In the genomic region with DNA sequence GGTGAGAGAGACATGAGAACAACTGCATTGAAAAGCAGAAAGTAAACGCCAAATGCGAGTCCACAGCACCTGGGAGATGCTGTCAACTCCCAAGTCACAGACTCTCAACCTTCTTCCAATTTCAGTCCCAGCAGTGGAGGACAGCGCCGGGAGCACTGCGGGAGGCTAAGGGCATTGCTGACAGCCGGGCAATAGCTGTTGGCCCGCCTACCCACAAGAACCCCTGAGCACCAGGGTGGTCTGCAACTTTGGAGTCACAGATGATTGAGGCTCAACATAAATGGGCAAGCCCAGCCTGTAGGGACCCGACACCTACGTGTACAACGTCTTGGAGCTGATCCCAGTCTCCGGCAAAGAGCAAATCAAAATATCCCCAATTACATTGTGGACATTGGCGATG, we compare ENCODE assay signal across 24 cellular contexts.
"Had no signal": no experiment of that assay in that cellular context is flagged by ENCODE, and none has a peak within 500 bp of the region (broad histone marks: within the 10 kb centered on the region; RNA-seq: fewer than 3 reads in every experiment).

No MANE protein-coding gene starts in this region.

- H3K27ac Mint-ChIP-seq: activated naive CD4-positive, alpha-beta T cell treated with anti-CD3 and anti-CD28 coated beads, Interleukin-2, amount 50 U/mL, for 24 hours; activated T-cell treated with anti-CD3 and anti-CD28 coated beads, Interleukin-2, amount 50 U/mL, for 72 hours; nephron; progenitor cell of endocrine pancreas; T-helper 1 cell treated with Interleukin-12 subunit alpha and Interleukin-12 subunit beta and Interleukin-4 antibody, amounts not matched to agents 30 μg/mL and 1 μg/mL, for 36 hours had no signal

- H3K9me3 ChIP-seq: breast epithelium, heart left ventricle, lower lobe of right lung, right atrium auricular region, tibial artery had no signal

- H3K36me3 Mint-ChIP-seq: activated naive CD4-positive, alpha-beta T cell treated with anti-CD3 and anti-CD28 coated beads, Interleukin-2, amount 50 U/mL, for 24 hours had no signal

- H3K27ac ChIP-seq: breast epithelium, esophagus muscularis mucosa, gastroesophageal sphincter, heart left ventricle, lower lobe of right lung, right atrium auricular region, tibial artery, VCaP had no signal

- H3K9me3 Mint-ChIP-seq: T-helper 1 cell treated with Interleukin-12 subunit alpha and Interleukin-12 subunit beta and Interleukin-4 antibody, amounts not matched to agents 30 μg/mL and 1 μg/mL, for 36 hours had no signal

- H3K27me3 ChIP-seq: right atrium auricular region had no signal

- FAIRE-seq: astrocyte, endothelial cell of umbilical vein had no signal

- ATAC-seq: activated T-cell treated with anti-CD3 and anti-CD28 coated beads, Interleukin-2, amount 50 U/mL, for 72 hours; gastroesophageal sphincter; heart left ventricle; left colon; lower lobe of right lung had no signal

- H3K4me3 ChIP-seq: breast epithelium, esophagus muscularis mucosa, gastroesophageal sphincter, heart left ventricle, lower lobe of right lung, right atrium auricular region, tibial artery had no signal

- H3K27me3 Mint-ChIP-seq: activated naive CD4-positive, alpha-beta T cell treated with anti-CD3 and anti-CD28 coated beads, Interleukin-2, amount 50 U/mL, for 24 hours had no signal

- DNase-seq: activated CD4-positive, alpha-beta T cell treated with anti-CD3 and anti-CD28 coated beads for 1 hour; activated CD4-positive, alpha-beta T cell treated with anti-CD3 and anti-CD28 coated beads, Interleukin-2, amount 50 U/mL, for 4 hours; activated effector memory CD4-positive, alpha-beta T cell treated with anti-CD3 and anti-CD28 coated beads, Interleukin-2, amount 50 U/mL, for 16 hours; activated T-cell treated with anti-CD3 and anti-CD28 coated beads, Interleukin-2, amount 50 U/mL, for 72 hours; cerebellar nuclear complex; effector CD8-positive, alpha-beta T cell; heart left ventricle; islet precursor cell; left colon; lower lobe of right lung; stimulated activated CD4-positive, alpha-beta T cell treated with anti-CD3 and anti-CD28 coated beads, Interleukin-2, amount 100 ng/mL, for 24 hours; stimulated activated naive CD4-positive, alpha-beta T cell treated with Interleukin-2 at 50 U/mL for 16 hours; tibial artery had no signal

- H3K36me3 ChIP-seq: breast epithelium, esophagus muscularis mucosa, gastroesophageal sphincter, heart left ventricle, lower lobe of right lung, right atrium auricular region, tibial artery had no signal

- H3K4me1 Mint-ChIP-seq: activated naive CD4-positive, alpha-beta T cell treated with anti-CD3 and anti-CD28 coated beads, Interleukin-2, amount 50 U/mL, for 24 hours; nephron had no signal

- H3K4me1 ChIP-seq: breast epithelium, esophagus muscularis mucosa, gastroesophageal sphincter, heart left ventricle, lower lobe of right lung, right atrium auricular region, tibial artery had no signal

- H3K4me3 Mint-ChIP-seq: activated naive CD4-positive, alpha-beta T cell treated with anti-CD3 and anti-CD28 coated beads, Interleukin-2, amount 50 U/mL, for 24 hours; activated T-cell treated with anti-CD3 and anti-CD28 coated beads, Interleukin-2, amount 50 U/mL, for 72 hours; nephron; T-helper 1 cell treated with Interleukin-12 subunit alpha and Interleukin-12 subunit beta and Interleukin-4 antibody, amounts not matched to agents 30 μg/mL and 1 μg/mL, for 36 hours had no signal
